9 cellular contexts compared by ENCODE assay signal in genomic region chr12:123139926-123140674, GRCh38. TPM values are rescaled to one million over a fixed set of nuclear protein-coding genes. Genes with fewer than 3 reads are reported as not detected.
DNase-seq lines count a peak whose midpoint lies in the region; ATAC-seq and TF ChIP-seq lines count a peak whose summit lies in the region.
"Had no signal": no experiment of that assay in that cellular context is flagged by ENCODE, and none has a peak within 500 bp of the region (broad histone marks: within the 10 kb centered on the region; RNA-seq: fewer than 3 reads in every experiment).

No MANE protein-coding gene starts in this region.

- intact Hi-C loops in PC-9 (cut with micrococcal nuclease; ENCODE audit: unreplicated experiment), result loop anchor here (2.0 kb wide), 1 partner anchor 51 kb away; no protein-coding TSS in a partner anchor
- intact Hi-C loops in psoas muscle (cut with DNase I), result loop anchor here in 1 of 2 donors (10.0 kb wide), 1 partner anchor 45 kb away; no protein-coding TSS in a partner anchor
- intact Hi-C loops in sciatic nerve (cut with DNase I), result loop anchor here (10.0 kb wide), 1 partner anchor 155 kb away; the partner anchor contains the start of gene ARL6IP4

- H3K4me3 ChIP-seq in PC-9 (no peak overlapping the region), fibroblast of lung (replicated peaks in 1 of 4; ENCODE audit: control extremely low read depth in 1 of 4, insufficient read depth in 1 of 4, low read depth in 3 of 4, low read length in 4 of 4) (no peak overlapping the region), psoas muscle (no peak overlapping the region)

- H3K36me3 ChIP-seq in PC-9 (ENCODE audit: low read depth) (no peaks in the 10 kb centered on the region), fibroblast of lung (ENCODE audit: control insufficient read depth, insufficient read depth, low read length) (no peaks in the 10 kb centered on the region), psoas muscle (ENCODE audit: insufficient read depth in 1 of 2, low read depth in 1 of 2) (no peaks in the 10 kb centered on the region)

- H3F3A ChIP-seq in PC-9 (ENCODE audit: insufficient read depth, low read depth), result peaks cover 32% of the 10 kb centered on the region

- no peaks in the 10 kb centered on the region for H3K9me3 ChIP-seq in PC-9 (ENCODE audit: insufficient read depth, low read depth)
- no peaks in the 10 kb centered on the region for H3K9me3 ChIP-seq in fibroblast of lung (ENCODE audit: control insufficient read depth, insufficient read depth, low read depth, low read length)
- H3K9me3 ChIP-seq in psoas muscle, result no peaks in the 10 kb centered on the region

- H3K9ac ChIP-seq in fibroblast of lung (ENCODE audit: insufficient read depth, low read length), result no peak overlapping the region

- CTCF ChIA-PET in PC-9 (lab: Charles Lee), result no interaction called here

- POLR2A ChIA-PET in PC-9 (lab: Charles Lee; ENCODE audit: unreplicated experiment), result no interaction called here

- no peak for TF ChIP-seq CTCF in PC-9 (conservative IDR thresholded peaks at IDR 0.05)
- TF ChIP-seq CTCF in fibroblast of lung (conservative IDR thresholded peaks at IDR 0.05 in 1 of 2, IDR thresholded peaks at IDR 0.05 in 1 of 2; ENCODE audit: low read depth in 1 of 2, low read length in 2 of 2), result no peak
- no peak for TF ChIP-seq CTCF in psoas muscle (IDR thresholded peaks at IDR 0.05)

- H3K27me3 ChIP-seq in PC-9 (ENCODE audit: insufficient read depth, low read depth) (no peaks in the 10 kb centered on the region), fibroblast of lung (ENCODE audit: control insufficient read depth, insufficient read depth, low read length) (no peaks in the 10 kb centered on the region), psoas muscle (ENCODE audit: insufficient read depth in 3 of 3, low read length in 2 of 3) (no peaks in the 10 kb centered on the region)

- no peaks in the 10 kb centered on the region for H3K9me2 ChIP-seq in PC-9 (ENCODE audit: insufficient read depth)

- H3K4me1 ChIP-seq in PC-9 (replicated peaks; ENCODE audit: insufficient read depth) (peaks cover 52% of the 10 kb centered on the region), fibroblast of lung (ENCODE audit: control insufficient read depth, extremely low read depth, insufficient read depth, low read length) (peaks cover 33% of the 10 kb centered on the region), psoas muscle (peaks cover 25% of the 10 kb centered on the region)

- WGBS in psoas muscle, 3 donors, result 69 to 70% (median 70%) methylated on average over 6 of the region's 6 CpGs

- peak overlapping the region; percentile 81 for H3K4me2 ChIP-seq in PC-9
- peak overlapping the region; percentile 56 for H3K4me2 ChIP-seq in fibroblast of lung (ENCODE audit: extremely low read depth, insufficient read depth, low read length)

- no peak for ATAC-seq in psoas muscle
- ATAC-seq in sciatic nerve, result no peak
- no peak for ATAC-seq in GM21619 (IDR thresholded peaks at IDR 0.05; ENCODE audit: unreplicated experiment)
- ATAC-seq in GM21717 (IDR thresholded peaks at IDR 0.05; ENCODE audit: unreplicated experiment), result no peak

- H3K79me2 ChIP-seq in PC-9 (ENCODE audit: low read depth) (peaks cover 68% of the 10 kb centered on the region), fibroblast of lung (ENCODE audit: control insufficient read depth, insufficient read depth, low read length) (peaks cover 28% of the 10 kb centered on the region)

- H4K20me1 ChIP-seq in PC-9 (ENCODE audit: insufficient read depth) (no peaks in the 10 kb centered on the region), fibroblast of lung (ENCODE audit: control insufficient read depth, extremely low read depth, insufficient read depth, low read length) (no peaks in the 10 kb centered on the region)

- H3K27ac ChIP-seq in PC-9 (peak overlapping the region; percentile 81), fibroblast of lung (ENCODE audit: insufficient read depth, low read length) (peak overlapping the region; percentile 29), psoas muscle (peak overlapping the region; percentile 6)
- H3K27ac ChIP-seq: VCaP had no signal

- DNase-seq in DMS53 treated with DMSO at 0.1 percent for 48 hours (lab: John Stamatoyannopoulos, UW; ENCODE audit: unreplicated experiment), result peak; percentile 80
- DNase-seq in PC-9, result peak; percentile 41 to 62
- DNase-seq in fibroblast of lung (ENCODE audit: low read depth in 2 of 2), result peak; percentile 30 to 61
- peak in 1 of 2 donors; percentile 37 for DNase-seq in psoas muscle
- no peak for DNase-seq in sciatic nerve (ENCODE audit: low spot score)
- no peak for DNase-seq in cerebellar nuclear complex (lab: John Stamatoyannopoulos, UW)

- BruUV-seq in PC-9 (replicated peaks; lab: Mats Ljungman, UMichigan), result no TSS peak

- H2AFZ ChIP-seq in PC-9 (no peak overlapping the region), fibroblast of lung (ENCODE audit: low read length) (no peak overlapping the region)

RNA-seq across cellular contexts. Expression of gene PITPNM2, which starts 10.8 kb away (rescaled TPM):
- total RNA-seq in PC-9 (2021) (16.6 and 21.6 TPM in 2 replicates), fibroblast of lung (4.4 and 6.6 TPM in 2 replicates), psoas muscle (1 to 10 TPM; 4.6 to 7.4 (median 5.8) TPM), sciatic nerve (24.7 TPM)
- polyA plus RNA-seq in fibroblast of lung (2.2 and 4.9 TPM in 2 replicates), psoas muscle (1 to 10 TPM; 2.2 to 3.5 (median 3.0) TPM)
- 5.2 and 9.0 TPM in 2 replicates for polyA plus RNA-seq in fibroblast of lung (2012)
- polyA minus RNA-seq in fibroblast of lung (ENCODE audit: low replicate concordance), result 8.8 and 23.5 TPM in 2 replicates

Comparison
In these comparisons a context has a peak if more than half of its experiments do, and no peak if none do; other contexts are left out.
1. DNase-seq: peak in DMS53 treated with DMSO at 0.1 percent for 48 hours (single experiment), PC-9 (2 of 2) and fibroblast of lung (2 of 2); none in sciatic nerve (single experiment) and cerebellar nuclear complex (0 of 2).
2. H3K27ac ChIP-seq: peak in every context shown above with its lines; median percentile 81 in PC-9; 29 in fibroblast of lung; 6 in psoas muscle.